27 cellular contexts compared by ENCODE assay signal in genomic region chr2:80168037-80168436, GRCh38.
"Had no signal": no experiment of that assay in that cellular context is flagged by ENCODE, and none has a peak within 500 bp of the region (broad histone marks: within the 10 kb centered on the region; RNA-seq: fewer than 3 reads in every experiment).

No MANE protein-coding gene starts in this region.

- ATAC-seq: psoas muscle; right cardiac atrium; right lobe of liver; stimulated activated effector memory CD8-positive, alpha-beta T cell treated with anti-CD3 and anti-CD28 coated beads, Interleukin-12 subunit alpha, Interleukin-12 subunit beta, amount 100 ng/mL, for 72 hours; stimulated activated naive B cell treated with anti-CD40 and anti-IgM and Interleukin-4, amounts not matched to agents 10 μg/mL and 1 μg/mL and 100 μg/mL, for 72 hours had no signal

- H3K27ac ChIP-seq: neural progenitor cell, ovary, parathyroid adenoma, psoas muscle, right lobe of liver, sigmoid colon, stomach, thoracic aorta, thyroid gland, tibial nerve, upper lobe of left lung, vagina had no signal

- H3K9me3 Mint-ChIP-seq: nephron, neural progenitor cell had no signal

- H3K27me3 ChIP-seq: neural progenitor cell, ovary, right lobe of liver, sigmoid colon, stomach, thyroid gland, tibial nerve, upper lobe of left lung, vagina had no signal

- H3K9ac ChIP-seq: neural progenitor cell, parathyroid adenoma had no signal

- H3K27me3 Mint-ChIP-seq: progenitor cell of endocrine pancreas; stimulated activated naive B cell treated with anti-CD40 and anti-IgM and Interleukin-4, amounts not matched to agents 10 μg/mL and 1 μg/mL and 100 μg/mL, for 72 hours; stimulated activated naive CD8-positive, alpha-beta T cell treated with anti-CD3 and anti-CD28 coated beads, Interleukin-15, Interleukin-2, amounts not matched to agents 100 ng/mL and 50 ng/mL, for 24 hours had no signal

- H2AFZ ChIP-seq: neural progenitor cell, parathyroid adenoma had no signal

- H3K4me1 Mint-ChIP-seq: nephron; neural progenitor cell; stimulated activated effector memory CD8-positive, alpha-beta T cell treated with anti-CD3 and anti-CD28 coated beads, Interleukin-12 subunit alpha, Interleukin-12 subunit beta, amount 100 ng/mL, for 72 hours; stimulated activated naive B cell treated with anti-CD40 and anti-IgM and Interleukin-4, amounts not matched to agents 10 μg/mL and 1 μg/mL and 100 μg/mL, for 72 hours had no signal

- H3K4me3 Mint-ChIP-seq: nephron; neural progenitor cell; stimulated activated effector memory CD8-positive, alpha-beta T cell treated with anti-CD3 and anti-CD28 coated beads, Interleukin-12 subunit alpha, Interleukin-12 subunit beta, amount 100 ng/mL, for 72 hours; stimulated activated naive B cell treated with anti-CD40 and anti-IgM and Interleukin-4, amounts not matched to agents 10 μg/mL and 1 μg/mL and 100 μg/mL, for 72 hours; stimulated activated naive CD8-positive, alpha-beta T cell treated with anti-CD3 and anti-CD28 coated beads, Interleukin-15, Interleukin-2, amounts not matched to agents 100 ng/mL and 50 ng/mL, for 24 hours had no signal

- H3K4me1 ChIP-seq: parathyroid adenoma, psoas muscle, right lobe of liver, sigmoid colon, stomach, thyroid gland, tibial nerve, upper lobe of left lung, vagina had no signal

- H3K4me2 ChIP-seq: neural progenitor cell had no signal

- H3K27ac Mint-ChIP-seq: nephron; neural progenitor cell; progenitor cell of endocrine pancreas; stimulated activated effector memory CD8-positive, alpha-beta T cell treated with anti-CD3 and anti-CD28 coated beads, Interleukin-12 subunit alpha, Interleukin-12 subunit beta, amount 100 ng/mL, for 72 hours; stimulated activated naive B cell treated with anti-CD40 and anti-IgM and Interleukin-4, amounts not matched to agents 10 μg/mL and 1 μg/mL and 100 μg/mL, for 72 hours; stimulated activated naive CD8-positive, alpha-beta T cell treated with anti-CD3 and anti-CD28 coated beads, Interleukin-15, Interleukin-2, amounts not matched to agents 100 ng/mL and 50 ng/mL, for 24 hours had no signal

- H3K9me3 ChIP-seq: ovary, psoas muscle, right lobe of liver, sigmoid colon, stomach, thoracic aorta, thyroid gland, tibial nerve, upper lobe of left lung, vagina had no signal

- H3K4me3 ChIP-seq: neural progenitor cell, ovary, psoas muscle, right lobe of liver, sigmoid colon, stomach, thoracic aorta, thyroid gland, tibial nerve, upper lobe of left lung, vagina had no signal

- H3K36me3 ChIP-seq: neural progenitor cell, ovary, right lobe of liver, sigmoid colon, stomach, thoracic aorta, thyroid gland, tibial nerve, upper lobe of left lung, vagina had no signal

- H3K36me3 Mint-ChIP-seq: neural progenitor cell; stimulated activated effector memory CD8-positive, alpha-beta T cell treated with anti-CD3 and anti-CD28 coated beads, Interleukin-12 subunit alpha, Interleukin-12 subunit beta, amount 100 ng/mL, for 72 hours; stimulated activated naive B cell treated with anti-CD40 and anti-IgM and Interleukin-4, amounts not matched to agents 10 μg/mL and 1 μg/mL and 100 μg/mL, for 72 hours had no signal

- H3K79me2 ChIP-seq: parathyroid adenoma had no signal

- DNase-seq: occipital lobe; ovary; posterior cingulate gyrus; psoas muscle; right cardiac atrium; right lobe of liver; sigmoid colon; small intestine; stimulated activated CD4-positive, alpha-beta T cell treated with anti-CD3 and anti-CD28 coated beads, Interleukin-15, amount 100 ng/mL, for 24 hours; stimulated activated CD4-positive, alpha-beta T cell treated with anti-CD3 and anti-CD28 coated beads, Interleukin-2, amount 100 ng/mL, for 24 hours; stimulated activated CD4-positive, alpha-beta T cell treated with anti-CD3 and anti-CD28 coated beads, Interleukin-2, amount 100 ng/mL, for 48 hours; stimulated activated CD4-positive, alpha-beta T cell treated with anti-CD3 and anti-CD28 coated beads, Interleukin-4, amount 100 ng/mL, for 24 hours; stimulated activated naive B cell treated with anti-CD40 and anti-IgM and Interleukin-4, amounts not matched to agents 10 μg/mL and 1 μg/mL and 100 μg/mL, for 72 hours; stimulated activated naive CD4-positive, alpha-beta T cell treated with Interleukin-2 at 50 U/mL for 16 hours; stomach; thyroid gland; trophoblast cell; upper lobe of left lung had no signal

- FAIRE-seq: small intestine had no signal
